Comparison of ENCODE assay signal across 20 cellular contexts in genomic region chrX:13179100-13179499, GRCh38.
A peak's percentile ranks its signal among the peaks of the same experiment; 100 is the strongest.
DNase-seq lines count a peak whose midpoint lies in the region; ATAC-seq, FAIRE-seq and TF ChIP-seq lines count a peak whose summit lies in the region.
"Had no signal": no experiment of that assay in that cellular context is flagged by ENCODE, and none has a peak within 500 bp of the region (broad histone marks: within the 10 kb centered on the region; RNA-seq: fewer than 3 reads in every experiment).

No MANE protein-coding gene starts in this region.

- TF ChIP-seq CTCF in DND-41 (IDR thresholded peaks at IDR 0.05; ENCODE audit: borderline replicate concordance, extremely low read depth, low read length, poor library complexity, severe bottlenecking) (no peak), HFFc6 (IDR thresholded peaks at IDR 0.05) (no peak), brain (conservative IDR thresholded peaks at IDR 0.05) (no peak), gastroesophageal sphincter (IDR thresholded peaks at IDR 0.05) (no peak), HepG2 (CRISPR knock-in tag; IDR thresholded peaks at IDR 0.05) (no peak)

- H3K4me1 Mint-ChIP-seq in HFFc6 (ENCODE audit: low read depth): peaks cover 10% of the 10 kb centered on the region
- H3K4me1 Mint-ChIP-seq in brain: peaks cover 10% of the 10 kb centered on the region

- H3K4me2 ChIP-seq in DND-41 (ENCODE audit: insufficient read depth, low read length) (no peak overlapping the region), HepG2 (ENCODE audit: low read depth, low read length) (no peak overlapping the region)
- H3K4me2 ChIP-seq: KMS-11, SK-N-SH had no signal

- H4K20me1 ChIP-seq in DND-41 (ENCODE audit: insufficient read depth, low read length): no peaks in the 10 kb centered on the region
- H4K20me1 ChIP-seq in HepG2 (ENCODE audit: insufficient read depth, low read length): no peaks in the 10 kb centered on the region

- CTCF ChIA-PET in HepG2 (lab: Yijun Ruan, JAX; ENCODE audit: low intra/inter-chr PET ratio, low total read pairs): no interaction called here

- no peaks in the 10 kb centered on the region; the same call in 1 of the 2 replicates for H3K27me3 Mint-ChIP-seq in HFFc6 (ENCODE audit: insufficient read depth)
- H3K27me3 Mint-ChIP-seq in brain: no peaks in the 10 kb centered on the region

- 0 out of 2 replicates have a peak, but pooled peaks cover 4% of the 10 kb centered on the region for H3K9me3 Mint-ChIP-seq in HFFc6
- peaks cover 10 to 24% (median 15%) of the 10 kb centered on the region in 5 experiments for H3K9me3 Mint-ChIP-seq in brain

- H3K9me3 ChIP-seq in DND-41 (ENCODE audit: insufficient read depth, low read length, severe bottlenecking) (no peaks in the 10 kb centered on the region), gastroesophageal sphincter (no peaks in the 10 kb centered on the region), HepG2 (ENCODE audit: low read length) (no peaks in the 10 kb centered on the region)
- H3K9me3 ChIP-seq: Peyer's patch, SK-N-SH had no signal

- H3K9ac ChIP-seq in DND-41 (ENCODE audit: low read depth, low read length): peak overlapping the region; percentile 40; the same call in 1 of the 2 replicates
- no peak overlapping the region for H3K9ac ChIP-seq in HepG2 (ENCODE audit: insufficient read depth, low read depth, low read length)
- H3K9ac ChIP-seq: KMS-11, SK-N-SH had no signal

- ATAC-seq in DND-41 (ENCODE audit: insufficient read depth, low read depth) (no peak), gastroesophageal sphincter (no peak), HepG2 (no peak)

- TF ChIP-seq EP300 in gastroesophageal sphincter (IDR thresholded peaks at IDR 0.05) (no peak), HepG2 (IDR thresholded peaks at IDR 0.05; ENCODE audit: low read depth in 2 of 2, low read length in 2 of 2) (no peak), HepG2 (CRISPR knock-in tag; IDR thresholded peaks at IDR 0.05; ENCODE audit: borderline replicate concordance) (no peak)

- H3K27ac ChIP-seq in DND-41 (ENCODE audit: low read length) (peak overlapping the region; percentile 87), gastroesophageal sphincter (no peak overlapping the region), HepG2 (ENCODE audit: extremely low read length, insufficient read depth, low read length) (no peak overlapping the region)
- H3K27ac ChIP-seq: KMS-11, Peyer's patch had no signal

- H3K27ac Mint-ChIP-seq in HFFc6 (peak overlapping the region; percentile 40; the same call in 1 of the 2 replicates), brain (peak overlapping the region in 3 of 5 experiments; percentile 30 to 60 (median 53))

- intact Hi-C loops in HepG2 (cut with micrococcal nuclease; ENCODE audit: unreplicated experiment): no loop called here

- no peak for FAIRE-seq in HepG2 (lab: Jason Lieb, UNC)

- H2AFZ ChIP-seq in DND-41 (ENCODE audit: low read depth, low read length) (no peak overlapping the region), HepG2 (ENCODE audit: low read length) (no peak overlapping the region)

- POLR2A ChIA-PET in HepG2 (lab: Yijun Ruan, JAX): no interaction called here

- no peaks in the 10 kb centered on the region for H3K36me3 ChIP-seq in DND-41 (ENCODE audit: insufficient read depth, low read length)
- H3K36me3 ChIP-seq in gastroesophageal sphincter: no peaks in the 10 kb centered on the region
- H3K36me3 ChIP-seq in HepG2 (replicated peaks in 1 of 2; ENCODE audit: control insufficient read depth in 1 of 2, insufficient read depth in 2 of 2, low read length in 2 of 2): no peaks in the 10 kb centered on the region
- H3K36me3 ChIP-seq: Peyer's patch had no signal

- no peak for TF ChIP-seq RAD21 in HepG2 (CRISPR knock-in tag; IDR thresholded peaks at IDR 0.05)

- no peak overlapping the region for H3K4me3 Mint-ChIP-seq in HFFc6
- H3K4me3 Mint-ChIP-seq in brain: no peak overlapping the region

- no peak overlapping the region for H3K4me3 ChIP-seq in DND-41 (ENCODE audit: low read depth in 1 of 2, low read length in 2 of 2)
- no peak overlapping the region for H3K4me3 ChIP-seq in gastroesophageal sphincter
- no peak overlapping the region for H3K4me3 ChIP-seq in HepG2 (replicated peaks in 1 of 3; ENCODE audit: insufficient read depth in 1 of 3, low read depth in 2 of 3, low read length in 3 of 3)
- H3K4me3 ChIP-seq: Peyer's patch had no signal

- no TSS peak for BruUV-seq in HepG2 (replicated peaks; lab: Mats Ljungman, UMichigan)

- H3K79me2 ChIP-seq in DND-41 (ENCODE audit: insufficient read depth, low read length) (no peaks in the 10 kb centered on the region), HepG2 (ENCODE audit: insufficient read depth, low read length) (no peaks in the 10 kb centered on the region)

- no peak for DNase-seq in DND-41
- no peak for DNase-seq in HFFc6
- DNase-seq in islet precursor cell: peak; percentile 69
- no peak for DNase-seq in HepG2 (ENCODE audit: low spot score)
- no peak for DNase-seq in NCI-H748 (lab: John Stamatoyannopoulos, UW; ENCODE audit: unreplicated experiment)
- DNase-seq: C1 segment of cervical spinal cord, DMS79 treated with DMSO at 0.1 percent for 48 hours, GDM1, GOT3, MM.1S, NCI-H1105, NCI-H1694 treated with DMSO at 0.1 percent for 48 hours, NCI-H2171, NCI-H82, Peyer's patch, SHP77, SK-N-SH had no signal

- peaks cover 5% of the 10 kb centered on the region for H3K36me3 Mint-ChIP-seq in HFFc6 (ENCODE audit: low read depth)
- H3K36me3 Mint-ChIP-seq in brain: peaks cover 10% of the 10 kb centered on the region

- no peak for TF ChIP-seq POLR2A in gastroesophageal sphincter (IDR thresholded peaks at IDR 0.05)
- no peak for TF ChIP-seq POLR2A in HepG2 (IDR thresholded peaks at IDR 0.05; ENCODE audit: insufficient read depth in 1 of 2, low read depth in 2 of 2, low read length in 2 of 2)

- WGBS in gastroesophageal sphincter (ENCODE audit: low coverage in 1 of 2), 2 donors: 40% methylated on average over 1 of the region's 2 CpGs; no CpG with 5 or more reads in 1 of the 2 donors
- WGBS in HepG2 (ENCODE audit: low lambda C conversion rate): no CpG with 5 or more reads among the region's 2 CpGs

- H3K4me1 ChIP-seq in DND-41 (ENCODE audit: insufficient read depth, low read length) (peaks cover 36% of the 10 kb centered on the region), gastroesophageal sphincter (no peaks in the 10 kb centered on the region), HepG2 (ENCODE audit: insufficient read depth, low read length) (no peaks in the 10 kb centered on the region)
- H3K4me1 ChIP-seq: Peyer's patch had no signal

- in situ Hi-C loops in HepG2 (cut with HindIII; ENCODE audit: extremely low pct_ligation_motif_present, low pct_unique_long_range_greater_than_20kb): no loop called here

- no peaks in the 10 kb centered on the region for H3K27me3 ChIP-seq in DND-41 (ENCODE audit: insufficient read depth, low read length, poor library complexity)
- no peaks in the 10 kb centered on the region for H3K27me3 ChIP-seq in gastroesophageal sphincter
- H3K27me3 ChIP-seq in HepG2 (ENCODE audit: control insufficient read depth in 1 of 2, insufficient read depth in 2 of 2, low read length in 2 of 2): no peaks in the 10 kb centered on the region
- H3K27me3 ChIP-seq: Peyer's patch had no signal

TF ChIP-seq in HepG2, 621 proteins besides CTCF, POLR2A, EP300 and RAD21:
- TF ChIP-seq GABPB1 (CRISPR knock-in tag; IDR thresholded peaks at IDR 0.05) (no peak), MTF2 (CRISPR knock-in tag; IDR thresholded peaks at IDR 0.05; ENCODE audit: borderline replicate concordance) (no peak), BRCA1 (CRISPR knock-in tag; IDR thresholded peaks at IDR 0.05) (no peak), KDM5B (CRISPR knock-in tag; IDR thresholded peaks at IDR 0.05; ENCODE audit: borderline replicate concordance) (no peak), TRIM24 (CRISPR knock-in tag; IDR thresholded peaks at IDR 0.05) (no peak), ZNF770 (CRISPR knock-in tag; IDR thresholded peaks at IDR 0.05) (no peak), STAT5B (CRISPR knock-in tag; IDR thresholded peaks at IDR 0.05) (no peak), RXRA (CRISPR knock-in tag; IDR thresholded peaks at IDR 0.05) (no peak), ZNF891 (CRISPR knock-in tag; IDR thresholded peaks at IDR 0.05) (no peak)
